Comparison of ENCODE assay signal across 2 cellular contexts in the genomic region with DNA sequence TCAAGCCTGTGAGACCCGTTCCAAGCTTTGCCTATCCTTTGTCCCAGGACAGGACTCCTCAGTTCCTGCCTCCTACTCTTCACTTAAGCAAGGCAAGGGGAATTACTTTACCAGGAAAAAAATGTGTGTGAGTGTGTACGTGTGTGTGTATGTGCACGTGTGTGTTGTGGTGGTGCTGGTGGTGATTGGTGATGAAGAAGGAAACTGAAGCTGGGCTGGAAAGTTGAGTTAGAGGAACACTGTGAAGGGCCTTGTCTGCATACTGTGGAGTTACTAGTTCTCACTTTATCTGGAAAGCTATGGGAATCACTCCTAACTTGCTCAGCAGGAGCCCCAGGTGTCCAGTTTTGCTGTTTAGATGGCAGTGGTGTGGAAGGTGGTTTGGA.
TF ChIP-seq lines count a peak whose summit lies in the region.

No MANE protein-coding gene starts in this region.

TF ChIP-seq in SK-N-SH treated with all-trans-retinoic acid at 6 μM for 48 hours, 23 proteins besides CTCF, POLR2A, EP300 and RAD21 (continued from another document):
- TF ChIP-seq, protein P1, sequence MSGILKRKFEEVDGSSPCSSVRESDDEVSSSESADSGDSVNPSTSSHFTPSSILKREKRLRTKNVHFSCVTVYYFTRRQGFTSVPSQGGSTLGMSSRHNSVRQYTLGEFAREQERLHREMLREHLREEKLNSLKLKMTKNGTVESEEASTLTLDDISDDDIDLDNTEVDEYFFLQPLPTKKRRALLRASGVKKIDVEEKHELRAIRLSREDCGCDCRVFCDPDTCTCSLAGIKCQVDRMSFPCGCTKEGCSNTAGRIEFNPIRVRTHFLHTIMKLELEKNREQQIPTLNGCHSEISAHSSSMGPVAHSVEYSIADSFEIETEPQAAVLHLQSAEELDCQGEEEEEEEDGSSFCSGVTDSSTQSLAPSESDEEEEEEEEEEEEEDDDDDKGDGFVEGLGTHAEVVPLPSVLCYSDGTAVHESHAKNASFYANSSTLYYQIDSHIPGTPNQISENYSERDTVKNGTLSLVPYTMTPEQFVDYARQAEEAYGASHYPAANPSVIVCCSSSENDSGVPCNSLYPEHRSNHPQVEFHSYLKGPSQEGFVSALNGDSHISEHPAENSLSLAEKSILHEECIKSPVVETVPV (CRISPR knock-in tag; IDR thresholded peaks at IDR 0.05) = no peak
- TF ChIP-seq SNAI2 (CRISPR knock-in tag; IDR thresholded peaks at IDR 0.05) = no peak
- TF ChIP-seq ZNF8 (CRISPR knock-in tag; IDR thresholded peaks at IDR 0.05) = no peak
- no peak for TF ChIP-seq ISL1 (CRISPR knock-in tag; IDR thresholded peaks at IDR 0.05)
- no peak for TF ChIP-seq TCF4 (CRISPR knock-in tag; IDR thresholded peaks at IDR 0.05; ENCODE audit: borderline replicate concordance)
- TF ChIP-seq RARB (CRISPR knock-in tag; IDR thresholded peaks at IDR 0.05) = no peak
- no peak for TF ChIP-seq OSR1 (CRISPR knock-in tag; IDR thresholded peaks at IDR 0.05)
- TF ChIP-seq, protein P2, sequence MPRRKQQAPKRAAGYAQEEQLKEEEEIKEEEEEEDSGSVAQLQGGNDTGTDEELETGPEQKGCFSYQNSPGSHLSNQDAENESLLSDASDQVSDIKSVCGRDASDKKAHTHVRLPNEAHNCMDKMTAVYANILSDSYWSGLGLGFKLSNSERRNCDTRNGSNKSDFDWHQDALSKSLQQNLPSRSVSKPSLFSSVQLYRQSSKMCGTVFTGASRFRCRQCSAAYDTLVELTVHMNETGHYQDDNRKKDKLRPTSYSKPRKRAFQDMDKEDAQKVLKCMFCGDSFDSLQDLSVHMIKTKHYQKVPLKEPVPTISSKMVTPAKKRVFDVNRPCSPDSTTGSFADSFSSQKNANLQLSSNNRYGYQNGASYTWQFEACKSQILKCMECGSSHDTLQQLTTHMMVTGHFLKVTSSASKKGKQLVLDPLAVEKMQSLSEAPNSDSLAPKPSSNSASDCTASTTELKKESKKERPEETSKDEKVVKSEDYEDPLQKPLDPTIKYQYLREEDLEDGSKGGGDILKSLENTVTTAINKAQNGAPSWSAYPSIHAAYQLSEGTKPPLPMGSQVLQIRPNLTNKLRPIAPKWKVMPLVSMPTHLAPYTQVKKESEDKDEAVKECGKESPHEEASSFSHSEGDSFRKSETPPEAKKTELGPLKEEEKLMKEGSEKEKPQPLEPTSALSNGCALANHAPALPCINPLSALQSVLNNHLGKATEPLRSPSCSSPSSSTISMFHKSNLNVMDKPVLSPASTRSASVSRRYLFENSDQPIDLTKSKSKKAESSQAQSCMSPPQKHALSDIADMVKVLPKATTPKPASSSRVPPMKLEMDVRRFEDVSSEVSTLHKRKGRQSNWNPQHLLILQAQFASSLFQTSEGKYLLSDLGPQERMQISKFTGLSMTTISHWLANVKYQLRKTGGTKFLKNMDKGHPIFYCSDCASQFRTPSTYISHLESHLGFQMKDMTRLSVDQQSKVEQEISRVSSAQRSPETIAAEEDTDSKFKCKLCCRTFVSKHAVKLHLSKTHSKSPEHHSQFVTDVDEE (CRISPR knock-in tag; IDR thresholded peaks at IDR 0.05) = no peak
- no peak for TF ChIP-seq PPARA (CRISPR knock-in tag; IDR thresholded peaks at IDR 0.05; ENCODE audit: borderline replicate concordance)
- TF ChIP-seq CSDC2 (CRISPR knock-in tag; IDR thresholded peaks at IDR 0.05) = no peak

TF ChIP-seq in SK-N-SH, 30 proteins besides CTCF, POLR2A, EP300 and RAD21 (continued from another document):
- TF ChIP-seq, protein P3, sequence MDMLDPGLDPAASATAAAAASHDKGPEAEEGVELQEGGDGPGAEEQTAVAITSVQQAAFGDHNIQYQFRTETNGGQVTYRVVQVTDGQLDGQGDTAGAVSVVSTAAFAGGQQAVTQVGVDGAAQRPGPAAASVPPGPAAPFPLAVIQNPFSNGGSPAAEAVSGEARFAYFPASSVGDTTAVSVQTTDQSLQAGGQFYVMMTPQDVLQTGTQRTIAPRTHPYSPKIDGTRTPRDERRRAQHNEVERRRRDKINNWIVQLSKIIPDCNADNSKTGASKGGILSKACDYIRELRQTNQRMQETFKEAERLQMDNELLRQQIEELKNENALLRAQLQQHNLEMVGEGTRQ (IDR thresholded peaks at IDR 0.05; ENCODE audit: borderline replicate concordance, low read depth, low read length) = no peak
- no peak for TF ChIP-seq YY1 (IDR thresholded peaks at IDR 0.05; ENCODE audit: low read depth)
- TF ChIP-seq, protein P4, sequence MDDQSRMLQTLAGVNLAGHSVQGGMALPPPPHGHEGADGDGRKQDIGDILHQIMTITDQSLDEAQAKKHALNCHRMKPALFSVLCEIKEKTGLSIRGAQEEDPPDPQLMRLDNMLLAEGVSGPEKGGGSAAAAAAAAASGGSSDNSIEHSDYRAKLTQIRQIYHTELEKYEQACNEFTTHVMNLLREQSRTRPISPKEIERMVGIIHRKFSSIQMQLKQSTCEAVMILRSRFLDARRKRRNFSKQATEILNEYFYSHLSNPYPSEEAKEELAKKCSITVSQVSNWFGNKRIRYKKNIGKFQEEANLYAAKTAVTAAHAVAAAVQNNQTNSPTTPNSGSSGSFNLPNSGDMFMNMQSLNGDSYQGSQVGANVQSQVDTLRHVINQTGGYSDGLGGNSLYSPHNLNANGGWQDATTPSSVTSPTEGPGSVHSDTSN (IDR thresholded peaks at IDR 0.05) = no peak
- TF ChIP-seq, protein P5, sequence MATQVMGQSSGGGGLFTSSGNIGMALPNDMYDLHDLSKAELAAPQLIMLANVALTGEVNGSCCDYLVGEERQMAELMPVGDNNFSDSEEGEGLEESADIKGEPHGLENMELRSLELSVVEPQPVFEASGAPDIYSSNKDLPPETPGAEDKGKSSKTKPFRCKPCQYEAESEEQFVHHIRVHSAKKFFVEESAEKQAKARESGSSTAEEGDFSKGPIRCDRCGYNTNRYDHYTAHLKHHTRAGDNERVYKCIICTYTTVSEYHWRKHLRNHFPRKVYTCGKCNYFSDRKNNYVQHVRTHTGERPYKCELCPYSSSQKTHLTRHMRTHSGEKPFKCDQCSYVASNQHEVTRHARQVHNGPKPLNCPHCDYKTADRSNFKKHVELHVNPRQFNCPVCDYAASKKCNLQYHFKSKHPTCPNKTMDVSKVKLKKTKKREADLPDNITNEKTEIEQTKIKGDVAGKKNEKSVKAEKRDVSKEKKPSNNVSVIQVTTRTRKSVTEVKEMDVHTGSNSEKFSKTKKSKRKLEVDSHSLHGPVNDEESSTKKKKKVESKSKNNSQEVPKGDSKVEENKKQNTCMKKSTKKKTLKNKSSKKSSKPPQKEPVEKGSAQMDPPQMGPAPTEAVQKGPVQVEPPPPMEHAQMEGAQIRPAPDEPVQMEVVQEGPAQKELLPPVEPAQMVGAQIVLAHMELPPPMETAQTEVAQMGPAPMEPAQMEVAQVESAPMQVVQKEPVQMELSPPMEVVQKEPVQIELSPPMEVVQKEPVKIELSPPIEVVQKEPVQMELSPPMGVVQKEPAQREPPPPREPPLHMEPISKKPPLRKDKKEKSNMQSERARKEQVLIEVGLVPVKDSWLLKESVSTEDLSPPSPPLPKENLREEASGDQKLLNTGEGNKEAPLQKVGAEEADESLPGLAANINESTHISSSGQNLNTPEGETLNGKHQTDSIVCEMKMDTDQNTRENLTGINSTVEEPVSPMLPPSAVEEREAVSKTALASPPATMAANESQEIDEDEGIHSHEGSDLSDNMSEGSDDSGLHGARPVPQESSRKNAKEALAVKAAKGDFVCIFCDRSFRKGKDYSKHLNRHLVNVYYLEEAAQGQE (IDR thresholded peaks at IDR 0.05; ENCODE audit: low read depth, low read length) = no peak
- TF ChIP-seq MXI1 (IDR thresholded peaks at IDR 0.05; ENCODE audit: low read depth, low read length) = no peak
- TF ChIP-seq JUND (IDR thresholded peaks at IDR 0.05) = no peak
- no peak for TF ChIP-seq ELF1 (IDR thresholded peaks at IDR 0.05)
